ENCODE assay signal across 22 cellular contexts in genomic region chr16:35751191-35751941, GRCh38.
"Had no signal": no experiment of that assay in that cellular context is flagged by ENCODE, and none has a peak within 500 bp of the region (broad histone marks: within the 10 kb centered on the region; RNA-seq: fewer than 3 reads in every experiment).

No MANE protein-coding gene starts in this region.

- H3K27ac ChIP-seq: colonic mucosa, gastrocnemius medialis, prostate gland, tibial nerve had no signal

- ATAC-seq: gastrocnemius medialis, right cardiac atrium, T-cell had no signal

- FAIRE-seq: endometrium had no signal

- H3K36me3 ChIP-seq: colonic mucosa, gastrocnemius medialis, prostate gland, tibial nerve had no signal

- H3K9me3 ChIP-seq: colonic mucosa, gastrocnemius medialis, prostate gland had no signal

- H3K27me3 Mint-ChIP-seq: activated B cell treated with CpG ODN at 0.5 μM for 24 hours; activated CD4-positive, alpha-beta memory T cell treated with anti-CD3 and anti-CD28 coated beads for 36 hours; stimulated activated naive CD8-positive, alpha-beta T cell treated with anti-CD3 and anti-CD28 coated beads, Interleukin-15, Interleukin-2, amounts not matched to agents 100 ng/mL and 50 ng/mL, for 24 hours; T-cell had no signal

- H3K36me3 Mint-ChIP-seq: brain, mesothelial cell of epicardium, T-cell had no signal

- H3K4me1 Mint-ChIP-seq: activated B cell treated with CpG ODN at 0.5 μM for 24 hours, brain, mesothelial cell of epicardium, T-cell had no signal

- DNase-seq: activated B cell treated with CpG ODN at 0.5 μM for 24 hours; activated CD4-positive, alpha-beta memory T cell treated with anti-CD3 and anti-CD28 coated beads for 36 hours; activated CD4-positive, alpha-beta T cell treated with anti-CD3 and anti-CD28 coated beads for 4 hours; activated naive CD4-positive, alpha-beta T cell; activated T-cell treated with anti-CD3 and anti-CD28 coated beads for 4 hours; central memory CD4-positive, alpha-beta T cell; colonic mucosa; erythroblast; gastrocnemius medialis; kidney glomerular epithelial cell; occipital lobe; stimulated activated CD4-positive, alpha-beta T cell treated with anti-CD3 and anti-CD28 coated beads, Interleukin-15, amount 100 ng/mL, for 24 hours; stimulated activated CD4-positive, alpha-beta T cell treated with anti-CD3 and anti-CD28 coated beads, Interleukin-2, amount 100 ng/mL, for 48 hours; T-cell had no signal

- H3K27ac Mint-ChIP-seq: activated B cell treated with CpG ODN at 0.5 μM for 24 hours; activated CD4-positive, alpha-beta memory T cell treated with anti-CD3 and anti-CD28 coated beads for 36 hours; activated T-helper 1 cell treated with anti-CD3 and anti-CD28 coated beads, Interleukin-12 subunit alpha, Interleukin-12 subunit beta, Interleukin-2, Interleukin-4 antibody, amounts not matched to agents 30 ng/mL and 10 ng/mL and 1 ng/mL, durations not matched to agents 14 hours and 24 hours and 36 hours; brain; mesothelial cell of epicardium; stimulated activated naive CD8-positive, alpha-beta T cell treated with anti-CD3 and anti-CD28 coated beads, Interleukin-15, Interleukin-2, amounts not matched to agents 100 ng/mL and 50 ng/mL, for 24 hours; T-cell had no signal

- H3K4me3 Mint-ChIP-seq: activated B cell treated with CpG ODN at 0.5 μM for 24 hours; activated CD4-positive, alpha-beta memory T cell treated with anti-CD3 and anti-CD28 coated beads for 36 hours; activated T-helper 1 cell treated with anti-CD3 and anti-CD28 coated beads, Interleukin-12 subunit alpha, Interleukin-12 subunit beta, Interleukin-2, Interleukin-4 antibody, amounts not matched to agents 30 ng/mL and 10 ng/mL and 1 ng/mL, durations not matched to agents 14 hours and 24 hours and 36 hours; brain; mesothelial cell of epicardium; stimulated activated naive CD8-positive, alpha-beta T cell treated with anti-CD3 and anti-CD28 coated beads, Interleukin-15, Interleukin-2, amounts not matched to agents 100 ng/mL and 50 ng/mL, for 24 hours; T-cell had no signal

- H3K4me1 ChIP-seq: colonic mucosa, gastrocnemius medialis, prostate gland, tibial nerve had no signal

- H3K4me3 ChIP-seq: colonic mucosa, gastrocnemius medialis, prostate gland, tibial nerve had no signal

- H3K27me3 ChIP-seq: colonic mucosa, gastrocnemius medialis, tibial nerve had no signal
